1 cellular context compared by ENCODE assay signal in the genomic region with DNA sequence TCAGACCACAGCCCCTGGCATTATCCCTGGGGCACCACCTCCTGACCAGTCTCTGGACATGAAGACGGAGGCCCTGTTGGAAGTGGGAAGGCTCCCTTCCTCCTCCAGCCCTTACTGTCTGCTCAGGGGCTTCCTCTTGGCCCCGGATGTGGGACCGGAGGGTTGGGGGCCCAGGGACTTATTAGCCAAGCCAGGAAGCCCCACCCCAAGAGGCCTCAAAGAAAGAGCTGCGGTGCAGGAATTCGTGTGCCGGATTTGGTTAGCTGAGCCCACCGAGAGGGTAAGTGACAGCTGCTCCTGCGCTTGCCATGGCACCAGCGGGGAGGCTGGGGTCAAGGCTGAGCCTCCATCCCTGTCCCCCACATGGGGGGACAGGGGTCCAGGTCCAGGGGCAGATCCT.
TF ChIP-seq lines count a peak whose summit lies in the region.

A gene with protein sequence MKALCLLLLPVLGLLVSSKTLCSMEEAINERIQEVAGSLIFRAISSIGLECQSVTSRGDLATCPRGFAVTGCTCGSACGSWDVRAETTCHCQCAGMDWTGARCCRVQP (plus strand): TSS at position 208 of the 400 bp plus-strand sequence. CDS start 278 bp downstream, outside the sequence.

TF ChIP-seq in GM23338, 12 proteins besides CTCF, POLR2A, EP300 and RAD21 (continued from another document):
- TF ChIP-seq REST (IDR thresholded peaks at IDR 0.05; ENCODE audit: unreplicated experiment) = no peak
- no peak for TF ChIP-seq JUNB (IDR thresholded peaks at IDR 0.05; ENCODE audit: unreplicated experiment)
TF ChIP-seq in GM23338: peak in this region for 0.
